8 cellular contexts compared by ENCODE assay signal in genomic region chr11:4095509-4096230, GRCh38. TPM values are rescaled to one million over a fixed set of nuclear protein-coding genes. Genes with fewer than 3 reads are reported as not detected.
A peak's percentile ranks its signal among the peaks of the same experiment; 100 is the strongest.
DNase-seq lines count a peak whose midpoint lies in the region; ATAC-seq and TF ChIP-seq lines count a peak whose summit lies in the region.

No MANE protein-coding gene starts in this region.

- peak overlapping the region; percentile 98 for H3K4me3 Mint-ChIP-seq in memory B cell

- peak overlapping the region; percentile 96 for H3K27ac Mint-ChIP-seq in memory B cell

- peaks cover 32% of the 10 kb centered on the region for H3K4me1 Mint-ChIP-seq in memory B cell

- peak overlapping the region; percentile 82 to 94 for H3K4me3 ChIP-seq in cardiac fibroblast (replicated peaks in 1 of 2; ENCODE audit: low read depth in 2 of 2, low read length in 2 of 2)

- ATAC-seq in memory B cell (ENCODE audit: low read depth): no peak
- ATAC-seq in left lobe of liver: no peak
- no peak for ATAC-seq in HG02642 (IDR thresholded peaks at IDR 0.05; ENCODE audit: poor library complexity, unreplicated experiment)
- no peak for ATAC-seq in GM19467 (IDR thresholded peaks at IDR 0.05; ENCODE audit: unreplicated experiment)

- TF ChIP-seq CTCF in cardiac fibroblast (IDR thresholded peaks at IDR 0.05; ENCODE audit: low read depth, low read length): no peak

- peaks cover 14% of the 10 kb centered on the region for H3K36me3 Mint-ChIP-seq in memory B cell

- DNase-seq in NCI-H1105 treated with DMSO at 0.1 percent for 48 hours (lab: John Stamatoyannopoulos, UW) (peak; percentile 19), NCI-H1105 (lab: John Stamatoyannopoulos, UW) (no peak), NCI-H69 (lab: John Stamatoyannopoulos, UW) (peak; percentile 47), cardiac fibroblast (ENCODE audit: low read depth in 2 of 2) (peak; percentile 52 to 87), memory B cell (ENCODE audit: low spot score in 2 of 2) (no peak), left lobe of liver (ENCODE audit: low spot score) (no peak)

- no peaks in the 10 kb centered on the region for H3K9me3 Mint-ChIP-seq in memory B cell

- H3K27me3 Mint-ChIP-seq in memory B cell: no peaks in the 10 kb centered on the region

RNA-seq across cellular contexts. Expression of gene RRM1, which starts 1.1 kb away (rescaled TPM):
- total RNA-seq in left lobe of liver: 14.6 TPM

Comparison
In these comparisons a context has a peak if more than half of its experiments do, and no peak if none do; other contexts are left out.
1. DNase-seq: peak in NCI-H1105 treated with DMSO at 0.1 percent for 48 hours (single experiment), NCI-H69 (single experiment) and cardiac fibroblast (2 of 2); none in NCI-H1105 (single experiment), memory B cell (0 of 2) and left lobe of liver (single experiment).